1 cellular context compared by ENCODE assay signal in the genomic region with DNA sequence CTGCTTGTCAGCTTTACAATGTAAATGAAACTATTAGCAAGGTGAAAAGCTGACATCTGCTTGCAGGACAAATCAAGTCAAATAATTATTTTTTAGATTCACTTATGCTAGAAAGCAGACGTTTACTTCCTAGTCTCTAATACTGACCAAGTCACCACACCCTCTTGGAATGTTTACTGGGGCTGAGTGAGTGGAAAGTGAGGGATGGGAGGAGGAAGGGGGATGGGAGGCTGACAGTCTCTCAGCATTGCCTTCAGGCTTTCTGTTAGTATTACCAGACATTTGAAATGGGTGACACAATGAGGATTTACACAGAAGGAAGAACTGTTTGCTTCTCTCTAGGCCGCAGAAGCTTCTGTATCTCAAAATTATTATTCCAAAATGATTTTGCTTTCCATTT.
TF ChIP-seq lines count a peak whose summit lies in the region.

No MANE protein-coding gene starts in this region.

TF ChIP-seq in GM23338, 12 proteins besides CTCF, POLR2A, EP300 and RAD21 (continued from another document):
- TF ChIP-seq, protein P1, sequence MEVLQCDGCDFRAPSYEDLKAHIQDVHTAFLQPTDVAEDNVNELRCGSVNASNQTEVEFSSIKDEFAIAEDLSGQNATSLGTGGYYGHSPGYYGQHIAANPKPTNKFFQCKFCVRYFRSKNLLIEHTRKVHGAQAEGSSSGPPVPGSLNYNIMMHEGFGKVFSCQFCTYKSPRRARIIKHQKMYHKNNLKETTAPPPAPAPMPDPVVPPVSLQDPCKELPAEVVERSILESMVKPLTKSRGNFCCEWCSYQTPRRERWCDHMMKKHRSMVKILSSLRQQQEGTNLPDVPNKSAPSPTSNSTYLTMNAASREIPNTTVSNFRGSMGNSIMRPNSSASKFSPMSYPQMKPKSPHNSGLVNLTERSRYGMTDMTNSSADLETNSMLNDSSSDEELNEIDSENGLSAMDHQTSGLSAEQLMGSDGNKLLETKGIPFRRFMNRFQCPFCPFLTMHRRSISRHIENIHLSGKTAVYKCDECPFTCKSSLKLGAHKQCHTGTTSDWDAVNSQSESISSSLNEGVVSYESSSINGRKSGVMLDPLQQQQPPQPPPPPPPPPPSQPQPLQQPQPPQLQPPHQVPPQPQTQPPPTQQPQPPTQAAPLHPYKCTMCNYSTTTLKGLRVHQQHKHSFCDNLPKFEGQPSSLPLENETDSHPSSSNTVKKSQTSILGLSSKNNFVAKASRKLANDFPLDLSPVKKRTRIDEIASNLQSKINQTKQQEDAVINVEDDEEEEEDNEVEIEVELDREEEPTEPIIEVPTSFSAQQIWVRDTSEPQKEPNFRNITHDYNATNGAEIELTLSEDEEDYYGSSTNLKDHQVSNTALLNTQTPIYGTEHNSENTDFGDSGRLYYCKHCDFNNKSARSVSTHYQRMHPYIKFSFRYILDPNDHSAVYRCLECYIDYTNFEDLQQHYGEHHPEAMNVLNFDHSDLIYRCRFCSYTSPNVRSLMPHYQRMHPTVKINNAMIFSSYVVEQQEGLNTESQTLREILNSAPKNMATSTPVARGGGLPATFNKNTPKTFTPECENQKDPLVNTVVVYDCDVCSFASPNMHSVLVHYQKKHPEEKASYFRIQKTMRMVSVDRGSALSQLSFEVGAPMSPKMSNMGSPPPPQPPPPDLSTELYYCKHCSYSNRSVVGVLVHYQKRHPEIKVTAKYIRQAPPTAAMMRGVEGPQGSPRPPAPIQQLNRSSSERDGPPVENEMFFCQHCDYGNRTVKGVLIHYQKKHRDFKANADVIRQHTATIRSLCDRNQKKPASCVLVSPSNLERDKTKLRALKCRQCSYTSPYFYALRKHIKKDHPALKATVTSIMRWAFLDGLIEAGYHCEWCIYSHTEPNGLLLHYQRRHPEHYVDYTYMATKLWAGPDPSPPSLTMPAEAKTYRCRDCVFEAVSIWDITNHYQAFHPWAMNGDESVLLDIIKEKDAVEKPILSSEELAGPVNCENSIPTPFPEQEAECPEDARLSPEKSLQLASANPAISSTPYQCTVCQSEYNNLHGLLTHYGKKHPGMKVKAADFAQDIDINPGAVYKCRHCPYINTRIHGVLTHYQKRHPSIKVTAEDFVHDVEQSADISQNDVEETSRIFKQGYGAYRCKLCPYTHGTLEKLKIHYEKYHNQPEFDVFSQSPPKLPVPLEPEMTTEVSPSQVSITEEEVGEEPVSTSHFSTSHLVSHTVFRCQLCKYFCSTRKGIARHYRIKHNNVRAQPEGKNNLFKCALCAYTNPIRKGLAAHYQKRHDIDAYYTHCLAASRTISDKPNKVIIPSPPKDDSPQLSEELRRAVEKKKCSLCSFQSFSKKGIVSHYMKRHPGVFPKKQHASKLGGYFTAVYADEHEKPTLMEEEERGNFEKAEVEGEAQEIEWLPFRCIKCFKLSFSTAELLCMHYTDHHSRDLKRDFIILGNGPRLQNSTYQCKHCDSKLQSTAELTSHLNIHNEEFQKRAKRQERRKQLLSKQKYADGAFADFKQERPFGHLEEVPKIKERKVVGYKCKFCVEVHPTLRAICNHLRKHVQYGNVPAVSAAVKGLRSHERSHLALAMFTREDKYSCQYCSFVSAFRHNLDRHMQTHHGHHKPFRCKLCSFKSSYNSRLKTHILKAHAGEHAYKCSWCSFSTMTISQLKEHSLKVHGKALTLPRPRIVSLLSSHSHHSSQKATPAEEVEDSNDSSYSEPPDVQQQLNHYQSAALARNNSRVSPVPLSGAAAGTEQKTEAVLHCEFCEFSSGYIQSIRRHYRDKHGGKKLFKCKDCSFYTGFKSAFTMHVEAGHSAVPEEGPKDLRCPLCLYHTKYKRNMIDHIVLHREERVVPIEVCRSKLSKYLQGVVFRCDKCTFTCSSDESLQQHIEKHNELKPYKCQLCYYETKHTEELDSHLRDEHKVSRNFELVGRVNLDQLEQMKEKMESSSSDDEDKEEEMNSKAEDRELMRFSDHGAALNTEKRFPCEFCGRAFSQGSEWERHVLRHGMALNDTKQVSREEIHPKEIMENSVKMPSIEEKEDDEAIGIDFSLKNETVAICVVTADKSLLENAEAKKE (CRISPR knock-in tag; IDR thresholded peaks at IDR 0.05) = no peak
- TF ChIP-seq EZH2phosphoT487 (IDR thresholded peaks at IDR 0.05; ENCODE audit: unreplicated experiment) (no peak), EZH2 (IDR thresholded peaks at IDR 0.05; ENCODE audit: low read depth, unreplicated experiment) (no peak), ETS1 (IDR thresholded peaks at IDR 0.05) (no peak)
TF ChIP-seq in GM23338: peak in this region for 0.
